1 cellular context compared by ENCODE assay signal in genomic region chr6:41786451-41787218, GRCh38.
TF ChIP-seq lines count a peak whose summit lies in the region.

No MANE protein-coding gene starts in this region.

TF ChIP-seq in GM12878, 131 proteins besides CTCF, POLR2A, EP300 and RAD21 (continues in another document):
- TF ChIP-seq MXI1 (IDR thresholded peaks at IDR 0.05; ENCODE audit: low read depth, low read length) (peak; percentile 58), CBFB (IDR thresholded peaks at IDR 0.05; ENCODE audit: low read depth) (no peak), RFX5 (IDR thresholded peaks at IDR 0.05; ENCODE audit: low read depth, low read length) (no peak), NKRF (conservative IDR thresholded peaks at IDR 0.05) (0 out of 2 replicates have a peak, but pooled peaks have one; percentile 47), ZBTB33 (IDR thresholded peaks at IDR 0.05) (no peak), RB1 (IDR thresholded peaks at IDR 0.05; ENCODE audit: borderline replicate concordance) (peak; percentile 67; the same call in 1 of the 2 replicates), LARP7 (IDR thresholded peaks at IDR 0.05) (peak; percentile 29; the same call in 1 of the 2 replicates), ZSCAN29 (IDR thresholded peaks at IDR 0.05) (peak; percentile 62; the same call in 1 of the 2 replicates), SREBF1 (IDR thresholded peaks at IDR 0.05; ENCODE audit: low read length) (no peak), ASH2L (IDR thresholded peaks at IDR 0.05; ENCODE audit: borderline replicate concordance, low read depth) (no peak), ZZZ3 (IDR thresholded peaks at IDR 0.05; ENCODE audit: control insufficient read depth, insufficient read length, low read depth) (no peak), SMARCA5 (IDR thresholded peaks at IDR 0.05) (peak; percentile 96), BACH1 (IDR thresholded peaks at IDR 0.05; ENCODE audit: borderline replicate concordance) (peak; percentile 75), MEF2A (IDR thresholded peaks at IDR 0.05; ENCODE audit: insufficient read depth, low read depth, low read length) (no peak), ESRRA (IDR thresholded peaks at IDR 0.05; ENCODE audit: low read length) (no peak), ZNF687 (IDR thresholded peaks at IDR 0.05) (0 out of 2 replicates have a peak, but pooled peaks have one; percentile 43), RBBP5 (conservative IDR thresholded peaks at IDR 0.05) (no peak), ZNF24 (IDR thresholded peaks at IDR 0.05) (peak; percentile 6), STAT3 (IDR thresholded peaks at IDR 0.05; ENCODE audit: low read depth, low read length) (no peak), NR2C1 (IDR thresholded peaks at IDR 0.05) (peak; percentile 24; the same call in 1 of the 2 replicates), SMC3 (IDR thresholded peaks at IDR 0.05; ENCODE audit: borderline replicate concordance, low read length) (peak; percentile 49; the same call in 1 of the 2 replicates), ZNF274 (IDR thresholded peaks at IDR 0.05; ENCODE audit: insufficient read depth, insufficient read length) (no peak), NR2F1 (conservative IDR thresholded peaks at IDR 0.05) (peak; percentile 39; the same call in 1 of the 2 replicates), DPF2 (IDR thresholded peaks at IDR 0.05) (peak; percentile 74), RUNX3 (IDR thresholded peaks at IDR 0.05; ENCODE audit: low read length) (peak; percentile 6; the same call in 1 of the 2 replicates), BCLAF1 (IDR thresholded peaks at IDR 0.05) (0 out of 2 replicates have a peak, but pooled peaks have one; percentile 17), BMI1 (IDR thresholded peaks at IDR 0.05; ENCODE audit: borderline replicate concordance) (no peak), IRF4 (IDR thresholded peaks at IDR 0.05; ENCODE audit: low read depth, low read length) (no peak), ZNF217 (IDR thresholded peaks at IDR 0.05) (no peak), IKZF1 (conservative IDR thresholded peaks at IDR 0.05) (peak; percentile 59), BHLHE40 (IDR thresholded peaks at IDR 0.05; ENCODE audit: borderline replicate concordance in 1 of 2, low read depth in 2 of 2, low read length in 1 of 2) (peak; percentile 32 to 66; a peak in 3 of 4 replicates), YY1 (IDR thresholded peaks at IDR 0.05; ENCODE audit: low read depth, low read length) (peak; percentile 76), GATAD2B (conservative IDR thresholded peaks at IDR 0.05; ENCODE audit: low read depth) (peak; percentile 76; the same call in 1 of the 2 replicates), EGR1 (IDR thresholded peaks at IDR 0.05; ENCODE audit: borderline replicate concordance in 1 of 2, low read depth in 2 of 2, low read length in 2 of 2) (peak in 1 of 2 experiments; percentile 41; a peak in 1 of 3 replicates), ATF3 (IDR thresholded peaks at IDR 0.05; ENCODE audit: borderline replicate concordance, extremely low read depth, low read depth, low read length) (no peak), CREB1 (IDR thresholded peaks at IDR 0.05; ENCODE audit: low read depth) (0 out of 2 replicates have a peak, but pooled peaks have one; percentile 19), ZNF592 (IDR thresholded peaks at IDR 0.05) (0 out of 2 replicates have a peak, but pooled peaks have one; percentile 45), BCL11A (IDR thresholded peaks at IDR 0.05; ENCODE audit: low read depth, low read length) (no peak), MTA2 (IDR thresholded peaks at IDR 0.05; ENCODE audit: low read depth) (no peak), TCF12 (IDR thresholded peaks at IDR 0.05; ENCODE audit: low read depth, low read length) (peak; percentile 33; the same call in 1 of the 2 replicates), PRDM15 (CRISPR knock-in tag; IDR thresholded peaks at IDR 0.05) (0 out of 2 replicates have a peak, but pooled peaks have one; percentile 25), SIN3A (IDR thresholded peaks at IDR 0.05; ENCODE audit: low read depth, low read length) (peak; percentile 46; the same call in 1 of the 2 replicates)
